8 cellular contexts compared by ENCODE assay signal in genomic region chr10:15369642-15370211, GRCh38. TPM values are rescaled to one million over a fixed set of nuclear protein-coding genes. Genes with fewer than 3 reads are reported as not detected.
DNase-seq lines count a peak whose midpoint lies in the region; ATAC-seq and TF ChIP-seq lines count a peak whose summit lies in the region.

No MANE protein-coding gene starts in this region.

- peaks cover 14% of the 10 kb centered on the region for H3K27me3 Mint-ChIP-seq in GM23338 (ENCODE audit: insufficient read depth, low read depth, poor library complexity)

- DNase-seq in GM23338 (ENCODE audit: low spot score) (peak; percentile 37), foreskin fibroblast (peak in 1 of 2 donors; percentile 18), osteoblast (ENCODE audit: insufficient read length, low spot score, missing footprints) (peak; percentile 85), NCI-H1105 (lab: John Stamatoyannopoulos, UW) (no peak), HPDE6-E6E7 (ENCODE audit: extremely low spot score) (no peak)

- H3K9me3 ChIP-seq in osteoblast (ENCODE audit: low read depth, low read length), result no peaks in the 10 kb centered on the region

- peaks cover 5% of the 10 kb centered on the region; the same call in 1 of the 2 replicates for H3F3A ChIP-seq in GM23338 (replicated peaks; ENCODE audit: low read depth)

- H3K4me3 Mint-ChIP-seq in GM23338, result peak overlapping the region; percentile 88

- peaks cover 4% of the 10 kb centered on the region; the same call in 1 of the 2 replicates for H4K20me1 ChIP-seq in GM23338 (replicated peaks; ENCODE audit: insufficient read depth)
- peaks cover 20% of the 10 kb centered on the region for H4K20me1 ChIP-seq in osteoblast (ENCODE audit: insufficient read depth, low read length)

- H3K27me3 ChIP-seq in GM23338 (ENCODE audit: insufficient read depth) (peaks cover 20% of the 10 kb centered on the region; the same call in 1 of the 2 replicates), osteoblast (ENCODE audit: insufficient read depth, low read length) (no peaks in the 10 kb centered on the region)

- H3K36me3 ChIP-seq in GM23338 (ENCODE audit: insufficient read depth) (no peaks in the 10 kb centered on the region; the same call in 1 of the 2 replicates), osteoblast (ENCODE audit: insufficient read depth, low read length) (no peaks in the 10 kb centered on the region)

- H3K27ac ChIP-seq in GM23338 (ENCODE audit: low read depth) (no peak overlapping the region), osteoblast (ENCODE audit: low read depth, low read length) (peak overlapping the region; percentile 64)

- peak overlapping the region; percentile 87 for H2AFZ ChIP-seq in GM23338
- H2AFZ ChIP-seq in osteoblast (ENCODE audit: low read length), result peak overlapping the region; percentile 80

- H3K36me3 Mint-ChIP-seq in GM23338 (ENCODE audit: low read depth), result peaks cover 5% of the 10 kb centered on the region; the same call in 2 of the 3 replicates

- ATAC-seq in GM23338 (peak; percentile 54), HG02884 (IDR thresholded peaks at IDR 0.05; ENCODE audit: unreplicated experiment) (no peak), GM21390 (IDR thresholded peaks at IDR 0.05; ENCODE audit: unreplicated experiment) (no peak)

- peak overlapping the region; percentile 72; the same call in 1 of the 2 replicates for H3K27ac Mint-ChIP-seq in GM23338

- peaks cover 48% of the 10 kb centered on the region for H3K79me2 ChIP-seq in GM23338 (replicated peaks; ENCODE audit: insufficient read depth)
- H3K79me2 ChIP-seq in osteoblast (ENCODE audit: insufficient read depth, low read length), result peaks cover 55% of the 10 kb centered on the region

- H3K9me2 ChIP-seq in GM23338 (ENCODE audit: insufficient read depth), result no peaks in the 10 kb centered on the region; the same call in 1 of the 2 replicates

- peak overlapping the region; percentile 73 for H3K4me3 ChIP-seq in GM23338
- peak overlapping the region; percentile 71 for H3K4me3 ChIP-seq in WI38 (ENCODE audit: low read depth, low read length)
- peak overlapping the region; percentile 69 to 73 for H3K4me3 ChIP-seq in foreskin fibroblast (ENCODE audit: low read depth in 1 of 2, low read length in 2 of 2)
- peak overlapping the region; percentile 79 for H3K4me3 ChIP-seq in osteoblast (ENCODE audit: insufficient read depth, low read length)

- peaks cover 26% of the 10 kb centered on the region for H3K4me1 Mint-ChIP-seq in GM23338

- peaks cover 3% of the 10 kb centered on the region; the same call in 1 of the 3 replicates for H3K9me3 Mint-ChIP-seq in GM23338

- H3K4me2 ChIP-seq in GM23338 (peak overlapping the region; percentile 91), osteoblast (ENCODE audit: insufficient read depth, low read length) (peak overlapping the region; percentile 86)

- no peak for TF ChIP-seq CTCF in GM23338 (conservative IDR thresholded peaks at IDR 0.05; ENCODE audit: low read depth in 2 of 2)
- TF ChIP-seq CTCF in WI38 (IDR thresholded peaks at IDR 0.05; ENCODE audit: low read depth, low read length), result no peak
- no peak for TF ChIP-seq CTCF in foreskin fibroblast (IDR thresholded peaks at IDR 0.05; ENCODE audit: low read depth, low read length)
- no peak for TF ChIP-seq CTCF in osteoblast (IDR thresholded peaks at IDR 0.05; ENCODE audit: extremely low read depth, low read depth, low read length)

- H3K4me1 ChIP-seq in GM23338 (ENCODE audit: insufficient read depth), result peaks cover 18% of the 10 kb centered on the region
- H3K4me1 ChIP-seq in osteoblast (ENCODE audit: insufficient read depth, low read length), result peaks cover 4% of the 10 kb centered on the region

TF ChIP-seq in GM23338, 12 proteins besides CTCF, POLR2A, EP300 and RAD21:
- TF ChIP-seq ZNF462 (CRISPR knock-in tag; IDR thresholded peaks at IDR 0.05), result no peak
- TF ChIP-seq POLR2AphosphoS5 (IDR thresholded peaks at IDR 0.05; ENCODE audit: low read depth), result no peak
- TF ChIP-seq ZNF114 (CRISPR knock-in tag; IDR thresholded peaks at IDR 0.05), result no peak
- TF ChIP-seq REST (IDR thresholded peaks at IDR 0.05; ENCODE audit: unreplicated experiment), result no peak

RNA-seq across cellular contexts. Expression of gene FAM171A1, which starts 1.4 kb away (rescaled TPM):
- total RNA-seq in GM23338 (2014; rRNA removed; shearing (Covaris generic)), result 26.1 and 32.2 TPM in 2 replicates
- polyA plus RNA-seq in GM23338 (2016; fragmentation: Nextera tagmentation; extraction: Ambion mirVana), result 11.3 and 11.8 TPM in 2 replicates
- 25.0 and 28.9 TPM in 2 replicates for total RNA-seq in osteoblast

Comparison
In these comparisons a context has a peak if more than half of its experiments do, and no peak if none do; other contexts are left out.
1. DNase-seq: peak in GM23338 (single experiment) and osteoblast (single experiment); none in NCI-H1105 (single experiment) and HPDE6-E6E7 (single experiment).
2. Peak in every context shown above with its lines, with median percentiles within 50 percentile points of each other: H3K4me3 ChIP-seq.